16 cellular contexts compared by ENCODE assay signal in the genomic region with DNA sequence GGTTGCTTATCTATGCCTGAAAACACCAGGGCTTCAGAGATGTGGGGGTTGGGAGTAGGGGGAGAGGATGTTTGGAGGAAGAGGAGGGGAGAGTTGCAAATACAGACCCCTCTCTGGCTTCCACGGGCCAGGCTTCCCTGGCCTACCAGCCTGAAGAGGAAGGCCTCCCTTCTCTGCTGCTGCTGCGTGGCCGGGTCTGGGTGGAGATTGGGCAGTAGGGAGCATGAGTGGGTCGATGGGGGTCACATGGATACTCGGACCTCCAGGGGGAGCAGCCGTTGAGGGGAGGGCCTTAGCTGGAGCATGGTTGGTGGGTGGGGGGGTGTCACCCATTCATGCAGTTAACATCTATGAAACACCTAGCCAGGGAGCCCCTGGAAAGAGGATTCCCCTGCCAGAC. TPM values are rescaled to one million over a fixed set of nuclear protein-coding genes. Genes with fewer than 3 reads are reported as not detected.
DNase-seq lines count a peak whose midpoint lies in the region; ATAC-seq and TF ChIP-seq lines count a peak whose summit lies in the region.
"Had no signal": no experiment of that assay in that cellular context is flagged by ENCODE, and none has a peak within 500 bp of the region (broad histone marks: within the 10 kb centered on the region; RNA-seq: fewer than 3 reads in every experiment).

No MANE protein-coding gene starts in this region.

- no peaks in the 10 kb centered on the region for H3K36me3 ChIP-seq in HUES6 (ENCODE audit: control insufficient read depth, insufficient read depth, low read length)
- H3K36me3 ChIP-seq in parathyroid adenoma (ENCODE audit: control insufficient read depth, insufficient read depth, low read length) = no peaks in the 10 kb centered on the region

- H3K79me2 ChIP-seq in parathyroid adenoma = no peaks in the 10 kb centered on the region
- H3K79me2 ChIP-seq: hepatocyte had no signal

- peak overlapping the region; percentile 69 for H3K27ac Mint-ChIP-seq in activated CD4-positive, alpha-beta T cell treated with anti-CD3 and anti-CD28 coated beads for 36 hours
- peak overlapping the region; percentile 10 for H3K27ac Mint-ChIP-seq in dendritic cell treated with granulocyte-macrophage colony-stimulating factor and Interleukin-4, amounts not matched to agents 40 ng/mL and 50 ng/mL, for 4 days

- H3K27ac ChIP-seq in HUES6 (ENCODE audit: low read depth, low read length) (no peak overlapping the region), parathyroid adenoma (peak overlapping the region; percentile 70)
- H3K27ac ChIP-seq: hepatocyte, HL-60 had no signal

- POLR2A ChIA-PET in activated CD4-positive, alpha-beta T cell treated with anti-CD3 and anti-CD28 coated beads for 36 hours (lab: Charles Lee) = interaction anchor here (0.6 to 1.4 kb wide), 2 partner anchors 40 to 293 kb away, joined by 3 to 9 read pairs; partner anchors contain the start of gene TDRKH

- no peaks in the 10 kb centered on the region for H3K9me3 Mint-ChIP-seq in activated CD4-positive, alpha-beta T cell treated with anti-CD3 and anti-CD28 coated beads for 36 hours (ENCODE audit: low read depth)
- H3K9me3 Mint-ChIP-seq in dendritic cell treated with granulocyte-macrophage colony-stimulating factor and Interleukin-4, amounts not matched to agents 40 ng/mL and 50 ng/mL, for 4 days = no peaks in the 10 kb centered on the region

- H3K4me1 Mint-ChIP-seq in activated CD4-positive, alpha-beta T cell treated with anti-CD3 and anti-CD28 coated beads for 36 hours = peaks cover 85% of the 10 kb centered on the region
- peaks cover 72% of the 10 kb centered on the region for H3K4me1 Mint-ChIP-seq in dendritic cell treated with granulocyte-macrophage colony-stimulating factor and Interleukin-4, amounts not matched to agents 40 ng/mL and 50 ng/mL, for 4 days (ENCODE audit: low read depth)

- H3K4me1 ChIP-seq in HUES6 (ENCODE audit: control insufficient read depth, insufficient read depth, low read length) = peaks cover 41% of the 10 kb centered on the region
- peaks cover 32% of the 10 kb centered on the region for H3K4me1 ChIP-seq in parathyroid adenoma

- intact Hi-C loops in activated CD4-positive, alpha-beta T cell treated with anti-CD3 and anti-CD28 coated beads for 36 hours (cut with DNase I, micrococcal nuclease) = no loop called here
- intact Hi-C loops in dendritic cell treated with granulocyte-macrophage colony-stimulating factor and Interleukin-4, amounts not matched to agents 40 ng/mL and 50 ng/mL, for 4 days (cut with micrococcal nuclease) = loop anchor here (10.0 kb wide), 2 partner anchors 65 to 385 kb away; partner anchors contain the start of gene MRPL9

- no peak for DNase-seq in activated CD4-positive, alpha-beta T cell treated with anti-CD3 and anti-CD28 coated beads for 36 hours
- no peak for DNase-seq in activated CD4-positive, alpha-beta T cell treated with anti-CD3 and anti-CD28 coated beads for 1 hour
- DNase-seq in DMS 273 treated with DMSO at 0.1 percent for 48 hours (lab: John Stamatoyannopoulos, UW) = no peak
- DNase-seq: NCI-H187, SIG-M5 had no signal

- H3K36me3 Mint-ChIP-seq in activated CD4-positive, alpha-beta T cell treated with anti-CD3 and anti-CD28 coated beads for 36 hours (ENCODE audit: low read depth) = no peaks in the 10 kb centered on the region
- H3K36me3 Mint-ChIP-seq in dendritic cell treated with granulocyte-macrophage colony-stimulating factor and Interleukin-4, amounts not matched to agents 40 ng/mL and 50 ng/mL, for 4 days (ENCODE audit: low read depth) = no peaks in the 10 kb centered on the region

- no peak for ATAC-seq in activated CD4-positive, alpha-beta T cell treated with anti-CD3 and anti-CD28 coated beads for 36 hours
- ATAC-seq in HG02938 (IDR thresholded peaks at IDR 0.05; ENCODE audit: unreplicated experiment) (no peak), HG03439 (IDR thresholded peaks at IDR 0.05; ENCODE audit: unreplicated experiment) (no peak)

- peak overlapping the region; percentile 12 for H3K9ac ChIP-seq in HUES6 (ENCODE audit: low read length)
- H3K9ac ChIP-seq in parathyroid adenoma = no peak overlapping the region

- H3K9me3 ChIP-seq in HUES6 (ENCODE audit: control insufficient read depth, insufficient read depth, low read depth, low read length) (no peaks in the 10 kb centered on the region), parathyroid adenoma (ENCODE audit: control insufficient read depth, low read length) (no peaks in the 10 kb centered on the region)
- H3K9me3 ChIP-seq: mucosa of descending colon had no signal

- TF ChIP-seq CTCF in parathyroid adenoma (IDR thresholded peaks at IDR 0.05) = no peak

- peak overlapping the region; percentile 62 for H3K4me2 ChIP-seq in parathyroid adenoma (ENCODE audit: low read length)
- H3K4me2 ChIP-seq: hepatocyte had no signal

- no peak overlapping the region for H2AFZ ChIP-seq in parathyroid adenoma
- H2AFZ ChIP-seq: hepatocyte had no signal

- no peaks in the 10 kb centered on the region for H3K27me3 ChIP-seq in HUES6 (ENCODE audit: control insufficient read depth, insufficient read depth, low read length)
- H3K27me3 ChIP-seq in parathyroid adenoma (ENCODE audit: control insufficient read depth, insufficient read depth, low read length) = no peaks in the 10 kb centered on the region
- H3K27me3 ChIP-seq: hepatocyte had no signal

- CTCF ChIA-PET in activated CD4-positive, alpha-beta T cell treated with anti-CD3 and anti-CD28 coated beads for 36 hours (lab: Charles Lee) = interaction anchor here (0.9 to 1.5 kb wide), 4 partner anchors 13 to 39 kb away, joined by 3 to 6 read pairs (median 4); partner anchors contain the start of gene TDRKH

- H3K27me3 Mint-ChIP-seq in activated CD4-positive, alpha-beta T cell treated with anti-CD3 and anti-CD28 coated beads for 36 hours = no peaks in the 10 kb centered on the region
- peaks cover 18% of the 10 kb centered on the region for H3K27me3 Mint-ChIP-seq in dendritic cell treated with granulocyte-macrophage colony-stimulating factor and Interleukin-4, amounts not matched to agents 40 ng/mL and 50 ng/mL, for 4 days

- H3K4me3 ChIP-seq in HUES6 (ENCODE audit: low read depth, low read length) (no peak overlapping the region), parathyroid adenoma (ENCODE audit: low read depth, low read length) (no peak overlapping the region)
- H3K4me3 ChIP-seq: hepatocyte, mucosa of descending colon had no signal

- peak overlapping the region; percentile 11 for H3K4me3 Mint-ChIP-seq in activated CD4-positive, alpha-beta T cell treated with anti-CD3 and anti-CD28 coated beads for 36 hours
- no peak overlapping the region for H3K4me3 Mint-ChIP-seq in dendritic cell treated with granulocyte-macrophage colony-stimulating factor and Interleukin-4, amounts not matched to agents 40 ng/mL and 50 ng/mL, for 4 days

RNA-seq across cellular contexts. Expression of gene RORC, which starts 1.5 kb away (rescaled TPM):
- total RNA-seq in activated CD4-positive, alpha-beta T cell treated with anti-CD3 and anti-CD28 coated beads for 36 hours = 1 to 10 TPM; 3.8 to 3.9 TPM
- total RNA-seq: astrocyte, LHCN-M2 had no signal

RNA-seq across cellular contexts. Expression of gene C2CD4D, which starts 9.6 kb away (rescaled TPM):
- total RNA-seq in activated CD4-positive, alpha-beta T cell treated with anti-CD3 and anti-CD28 coated beads for 36 hours = 1 to 10 TPM; 2.1 to 2.4 TPM
- total RNA-seq: A172, hepatocyte, LHCN-M2 had no signal

RNA-seq across cellular contexts. Expression of gene THEM5, which starts 23.5 kb away (rescaled TPM):
- total RNA-seq in activated CD4-positive, alpha-beta T cell treated with anti-CD3 and anti-CD28 coated beads for 36 hours = not detected
- total RNA-seq: A172, astrocyte, hepatocyte, LHCN-M2, mucosa of descending colon had no signal

RNA-seq across cellular contexts. Expression of gene LINGO4, which starts 24.8 kb away (rescaled TPM):
- total RNA-seq in activated CD4-positive, alpha-beta T cell treated with anti-CD3 and anti-CD28 coated beads for 36 hours = under 1 TPM; 0.09 to 0.18 TPM
- total RNA-seq: A172, astrocyte, hepatocyte, LHCN-M2 had no signal

RNA-seq across cellular contexts. Expression of gene TDRKH, which starts 39.8 kb away (rescaled TPM):
- total RNA-seq in activated CD4-positive, alpha-beta T cell treated with anti-CD3 and anti-CD28 coated beads for 36 hours = 10 to 100 TPM; 18.4 to 19.9 TPM
